Comparison of ENCODE assay signal across 8 cellular contexts in genomic region chr19:2426661-2427322, GRCh38. TPM values are rescaled to one million over a fixed set of nuclear protein-coding genes. Genes with fewer than 3 reads are reported as not detected.
DNase-seq lines count a peak whose midpoint lies in the region; ATAC-seq and TF ChIP-seq lines count a peak whose summit lies in the region.

No MANE protein-coding gene starts in this region.

- H2BK120ac ChIP-seq in IMR-90 (ENCODE audit: low read depth, low read length) (no peak overlapping the region), mesenchymal stem cell (ENCODE audit: low read depth, low read length) (peak overlapping the region; percentile 38)

- WGBS in IMR-90 (ENCODE audit: extremely low coverage in 2 of 2, insufficient read length in 1 of 2), 2 experiments = 1% methylated on average over 33 of the region's 53 CpGs; no CpG with 5 or more reads in 1 of the 2 experiments
- WGBS in mesenchymal stem cell = 6% methylated on average over 46 of the region's 53 CpGs

- no peaks in the 10 kb centered on the region for H3K27me3 Mint-ChIP-seq in CD8-positive, alpha-beta T cell (ENCODE audit: low read depth)
- no peaks in the 10 kb centered on the region for H3K27me3 Mint-ChIP-seq in WTC11 (ENCODE audit: low read depth)
- no peaks in the 10 kb centered on the region for H3K27me3 Mint-ChIP-seq in stimulated activated naive CD8-positive, alpha-beta T cell treated with anti-CD3 and anti-CD28 coated beads, Interleukin-15, Interleukin-2, amounts not matched to agents 100 ng/mL and 50 ng/mL, for 24 hours

- H3K18ac ChIP-seq in IMR-90 (ENCODE audit: low read depth, low read length) (no peak overlapping the region; the same call in 1 of the 2 replicates), mesenchymal stem cell (ENCODE audit: low read depth in 1 of 2, low read length in 2 of 2) (peak overlapping the region; percentile 92 to 99)

- peaks cover 3% of the 10 kb centered on the region for H3K36me3 ChIP-seq in CD8-positive, alpha-beta T cell (ENCODE audit: insufficient read depth, low read length)
- peaks cover 15% of the 10 kb centered on the region; the same call in 1 of the 2 replicates for H3K36me3 ChIP-seq in IMR-90 (ENCODE audit: control insufficient read depth, insufficient read depth, low read length)
- H3K36me3 ChIP-seq in mesenchymal stem cell (ENCODE audit: control insufficient read depth in 1 of 2, insufficient read depth in 2 of 2, low read depth in 1 of 2, low read length in 2 of 2) = peaks cover 25 to 77% of the 10 kb centered on the region in 2 experiments

- CTCF ChIA-PET in CD8-positive, alpha-beta T cell (lab: Charles Lee) = interaction anchor here (1.7 kb wide), 1 partner anchor 12 kb away, joined by 4 read pairs; no protein-coding TSS in a partner anchor
- CTCF ChIA-PET in IMR-90 (lab: Yijun Ruan, JAX) = interaction anchor here (0.7 kb wide), 1 partner anchor 155 kb away, joined by 3 read pairs; no protein-coding TSS in a partner anchor
- CTCF ChIA-PET in WTC11 (lab: Charles Lee) = interaction anchor here (2.3 to 2.7 kb wide), 3 partner anchors 153 to 210 kb away, joined by 11 to 12 read pairs (median 11); no protein-coding TSS in a partner anchor

- H3K4me1 ChIP-seq in CD8-positive, alpha-beta T cell (ENCODE audit: insufficient read depth, low read length) = peaks cover 19% of the 10 kb centered on the region
- H3K4me1 ChIP-seq in IMR-90 (ENCODE audit: control insufficient read depth, insufficient read depth, low read length) (peaks cover 12% of the 10 kb centered on the region), mesenchymal stem cell (ENCODE audit: control insufficient read depth, insufficient read depth, low read depth, low read length) (peaks cover 32% of the 10 kb centered on the region)

- H2BK15ac ChIP-seq in IMR-90 (ENCODE audit: low read depth, low read length) = no peak overlapping the region; the same call in 2 of the 3 replicates
- H2BK15ac ChIP-seq in mesenchymal stem cell (ENCODE audit: low read depth, poor library complexity, severe bottlenecking) = peak overlapping the region; percentile 33

- intact Hi-C loops in CD8-positive, alpha-beta T cell (cut with DNase I, micrococcal nuclease) = loop anchor here (1.0 kb wide), 8 partner anchors 31 to 359 kb away; partner anchors contain the start of genes AP3D1 (in 2 of the 2), LSM7 (in 2 of the 2), PLEKHJ1 (in 2 of the 2) and SF3A2 (in 2 of the 2)
- intact Hi-C loops in IMR-90 (cut with micrococcal nuclease) = loop anchor here (1.0 kb wide), 1 partner anchor 185 kb away; no protein-coding TSS in a partner anchor

- no peak for TF ChIP-seq CTCF in CD8-positive, alpha-beta T cell (IDR thresholded peaks at IDR 0.05)
- TF ChIP-seq CTCF in IMR-90 (conservative IDR thresholded peaks at IDR 0.05; ENCODE audit: low read depth, low read length) = 0 out of 2 replicates have a peak, but pooled peaks have one; percentile 14
- no peak for TF ChIP-seq CTCF in WTC11 (IDR thresholded peaks at IDR 0.05)

- no peak overlapping the region for H2BK20ac ChIP-seq in IMR-90 (ENCODE audit: low read depth, low read length)

- H3K23ac ChIP-seq in IMR-90 (ENCODE audit: low read depth, low read length) = peak overlapping the region; percentile 43
- peak overlapping the region in 1 of 2 experiments; percentile 79 for H3K23ac ChIP-seq in mesenchymal stem cell (ENCODE audit: low read length in 2 of 2)

- TF ChIP-seq RAD21 in IMR-90 (IDR thresholded peaks at IDR 0.05; ENCODE audit: low read length) = no peak

- peak; percentile 10 for ATAC-seq in CD8-positive, alpha-beta T cell
- ATAC-seq in GM19455 (IDR thresholded peaks at IDR 0.05; ENCODE audit: unreplicated experiment) (peak; percentile 14), IMR-90 (ENCODE audit: low read depth) (peak; percentile 35), WTC11 (peak; percentile 3), GM18861 (IDR thresholded peaks at IDR 0.05; ENCODE audit: unreplicated experiment) (no peak)

- BruUV-seq in IMR-90 (replicated peaks; lab: Mats Ljungman, UMichigan) = TSS peak; percentile 27

- no peaks in the 10 kb centered on the region for H3K9me3 Mint-ChIP-seq in CD8-positive, alpha-beta T cell
- no peaks in the 10 kb centered on the region for H3K9me3 Mint-ChIP-seq in WTC11
- no peaks in the 10 kb centered on the region for H3K9me3 Mint-ChIP-seq in stimulated activated naive CD8-positive, alpha-beta T cell treated with anti-CD3 and anti-CD28 coated beads, Interleukin-15, Interleukin-2, amounts not matched to agents 100 ng/mL and 50 ng/mL, for 24 hours

- no peaks in the 10 kb centered on the region for H3K9me3 ChIP-seq in CD8-positive, alpha-beta T cell (ENCODE audit: low read length)
- no peaks in the 10 kb centered on the region for H3K9me3 ChIP-seq in IMR-90 (ENCODE audit: control insufficient read depth, insufficient read depth, low read length)
- H3K9me3 ChIP-seq in mesenchymal stem cell (ENCODE audit: control insufficient read depth, low read length) = no peaks in the 10 kb centered on the region

- H3K4ac ChIP-seq in IMR-90 (ENCODE audit: low read depth, low read length) = peak overlapping the region; percentile 78
- peak overlapping the region; percentile 89 to 90 for H3K4ac ChIP-seq in mesenchymal stem cell (ENCODE audit: low read depth in 1 of 2, low read length in 2 of 2)

- H3K14ac ChIP-seq in IMR-90 (replicated peaks; ENCODE audit: low read depth, low read length) = peak overlapping the region; percentile 82
- peak overlapping the region in 1 of 2 experiments; percentile 86 for H3K14ac ChIP-seq in mesenchymal stem cell (ENCODE audit: low read length in 2 of 2)

- H3K9ac ChIP-seq in IMR-90 (ENCODE audit: low read depth, low read length) (peak overlapping the region; percentile 84), mesenchymal stem cell (ENCODE audit: low read length) (peak overlapping the region; percentile 95)

- H3K4me2 ChIP-seq in IMR-90 (ENCODE audit: low read depth, low read length) (peak overlapping the region; percentile 96), mesenchymal stem cell (ENCODE audit: low read length, poor library complexity, severe bottlenecking) (peak overlapping the region; percentile 70)

- H2BK12ac ChIP-seq in mesenchymal stem cell (ENCODE audit: low read length in 2 of 2) = peak overlapping the region; percentile 25 to 49

- DNase-seq in CD8-positive, alpha-beta T cell = peak in 5 of 7 experiments; percentile 10 to 53 (median 35)
- DNase-seq in IMR-90 (peak; percentile 14), WTC11 (ENCODE audit: low spot score) (peak; percentile 61), mesenchymal stem cell (peak; percentile 49)
- DNase-seq in effector CD4-positive, alpha-beta T cell = peak; percentile 25

- H4K91ac ChIP-seq in IMR-90 (ENCODE audit: insufficient read depth, low read depth, low read length) = peak overlapping the region; percentile 80
- H4K91ac ChIP-seq in mesenchymal stem cell (ENCODE audit: low read length) = peak overlapping the region; percentile 93

- H2AFZ ChIP-seq in IMR-90 (replicated peaks; ENCODE audit: low read length, poor library complexity) (peak overlapping the region; percentile 100), mesenchymal stem cell (ENCODE audit: low read depth, low read length) (no peak overlapping the region)

- H3K27me3 ChIP-seq in CD8-positive, alpha-beta T cell (ENCODE audit: insufficient read depth, low read length) = no peaks in the 10 kb centered on the region
- H3K27me3 ChIP-seq in IMR-90 (ENCODE audit: control insufficient read depth, insufficient read depth, low read length) (no peaks in the 10 kb centered on the region), mesenchymal stem cell (ENCODE audit: control insufficient read depth in 1 of 2, insufficient read depth in 1 of 2, low read length in 2 of 2) (no peaks in the 10 kb centered on the region)

- H3K79me1 ChIP-seq in IMR-90 (ENCODE audit: low read depth in 1 of 2, low read length in 2 of 2) = peaks cover 21 to 64% of the 10 kb centered on the region in 2 experiments; a peak in 3 of 4 replicates
- peaks cover 26% of the 10 kb centered on the region for H3K79me1 ChIP-seq in mesenchymal stem cell (replicated peaks; ENCODE audit: low read length, poor library complexity, severe bottlenecking)

- TF ChIP-seq POLR2A in IMR-90 (IDR thresholded peaks at IDR 0.05; ENCODE audit: low read depth, low read length) = no peak

- peak overlapping the region; percentile 75 to 91 for H4K8ac ChIP-seq in IMR-90 (ENCODE audit: low read depth in 2 of 2, low read length in 2 of 2)
- H4K8ac ChIP-seq in mesenchymal stem cell (ENCODE audit: low read length) = peak overlapping the region; percentile 98

- peak overlapping the region; percentile 30 for H4K5ac ChIP-seq in IMR-90 (ENCODE audit: low read depth, low read length)

- peak overlapping the region; percentile 92 for H2AK5ac ChIP-seq in IMR-90 (ENCODE audit: low read depth, low read length)
- H2AK5ac ChIP-seq in mesenchymal stem cell (ENCODE audit: low read length, severe bottlenecking) = no peak overlapping the region

- H3K27ac ChIP-seq in CD8-positive, alpha-beta T cell (ENCODE audit: low read depth, low read length) = peak overlapping the region; percentile 96
- H3K27ac ChIP-seq in IMR-90 (ENCODE audit: insufficient read depth, low read length) = peak overlapping the region; percentile 84
- no peak overlapping the region for H3K27ac ChIP-seq in mesenchymal stem cell (ENCODE audit: low read length, poor library complexity, severe bottlenecking)

- in situ Hi-C loops in IMR-90 (cut with MboI; ENCODE audit: low sequenced_read_pairs) = no loop called here

- POLR2A ChIA-PET in CD8-positive, alpha-beta T cell (lab: Charles Lee) = interaction anchor here (0.7 to 2.9 kb wide), 7 partner anchors 13 to 196 kb away, joined by 3 to 21 read pairs (median 3); partner anchors contain the start of genes GADD45B, LMNB2 and PLEKHJ1
- POLR2A ChIA-PET in IMR-90 (lab: Charles Lee; ENCODE audit: unreplicated experiment) (no interaction called here), WTC11 (lab: Charles Lee) (interaction anchor here (1.0 to 1.6 kb wide), 3 partner anchors 39 to 210 kb away, joined by 3 to 5 read pairs (median 4); no protein-coding TSS in a partner anchor)

- dilution Hi-C loops in IMR-90 (cut with HindIII; ENCODE audit: low sequenced_read_pairs, unreplicated experiment) = no loop called here

- peaks cover 19% of the 10 kb centered on the region for H3K36me3 Mint-ChIP-seq in CD8-positive, alpha-beta T cell
- H3K36me3 Mint-ChIP-seq in WTC11 = peaks cover 6% of the 10 kb centered on the region
- H3K36me3 Mint-ChIP-seq in stimulated activated naive CD8-positive, alpha-beta T cell treated with anti-CD3 and anti-CD28 coated beads, Interleukin-15, Interleukin-2, amounts not matched to agents 100 ng/mL and 50 ng/mL, for 24 hours (ENCODE audit: low read depth) = peaks cover 24% of the 10 kb centered on the region

- peak overlapping the region; percentile 100 for H2AK9ac ChIP-seq in IMR-90 (replicated peaks; ENCODE audit: low read depth, low read length, poor library complexity)

- H3K56ac ChIP-seq in IMR-90 (ENCODE audit: extremely low read depth, insufficient read depth, low read length) = peak overlapping the region; percentile 62; the same call in 1 of the 2 replicates

- peak overlapping the region; percentile 98 for H3K4me3 ChIP-seq in CD8-positive, alpha-beta T cell (ENCODE audit: low read depth, low read length)
- H3K4me3 ChIP-seq in IMR-90 (ENCODE audit: insufficient read depth, low read depth, low read length) (peak overlapping the region; percentile 68), mesenchymal stem cell (ENCODE audit: insufficient read depth in 1 of 2, low read depth in 1 of 2, low read length in 2 of 2) (peak overlapping the region; percentile 92 to 93)

- peak overlapping the region; percentile 98 for H3K27ac Mint-ChIP-seq in CD8-positive, alpha-beta T cell
- peak overlapping the region; percentile 96 for H3K27ac Mint-ChIP-seq in WTC11
- peak overlapping the region; percentile 97 for H3K27ac Mint-ChIP-seq in stimulated activated naive CD8-positive, alpha-beta T cell treated with anti-CD3 and anti-CD28 coated beads, Interleukin-15, Interleukin-2, amounts not matched to agents 100 ng/mL and 50 ng/mL, for 24 hours

- H3K4me1 Mint-ChIP-seq in CD8-positive, alpha-beta T cell (ENCODE audit: low read depth) = peaks cover 13% of the 10 kb centered on the region
- peaks cover 27% of the 10 kb centered on the region for H3K4me1 Mint-ChIP-seq in WTC11
- peaks cover 16% of the 10 kb centered on the region for H3K4me1 Mint-ChIP-seq in stimulated activated naive CD8-positive, alpha-beta T cell treated with anti-CD3 and anti-CD28 coated beads, Interleukin-15, Interleukin-2, amounts not matched to agents 100 ng/mL and 50 ng/mL, for 24 hours (ENCODE audit: low read depth)

- no peaks in the 10 kb centered on the region; the same call in 1 of the 2 replicates for H3K9me1 ChIP-seq in IMR-90 (ENCODE audit: insufficient read depth, low read length)

- H2BK5ac ChIP-seq in IMR-90 (ENCODE audit: low read depth, low read length, poor library complexity, severe bottlenecking) = peak overlapping the region; percentile 73
- H2BK5ac ChIP-seq in mesenchymal stem cell (ENCODE audit: low read depth, low read length, poor library complexity, severe bottlenecking) = no peak overlapping the region

- H3K4me3 Mint-ChIP-seq in CD8-positive, alpha-beta T cell = peak overlapping the region; percentile 95
- H3K4me3 Mint-ChIP-seq in WTC11 = peak overlapping the region; percentile 88
- H3K4me3 Mint-ChIP-seq in stimulated activated naive CD8-positive, alpha-beta T cell treated with anti-CD3 and anti-CD28 coated beads, Interleukin-15, Interleukin-2, amounts not matched to agents 100 ng/mL and 50 ng/mL, for 24 hours = peak overlapping the region; percentile 91

- peaks cover 33% of the 10 kb centered on the region for H4K20me1 ChIP-seq in IMR-90 (ENCODE audit: insufficient read depth, low read length)

RNA-seq across cellular contexts. Expression of gene TIMM13, which starts 0.6 kb away (rescaled TPM):
- total RNA-seq in CD8-positive, alpha-beta T cell = 10 to 100 TPM; 21.5 to 24.4 TPM
- total RNA-seq in IMR-90 (2012; rRNA removed) (21.0 and 29.2 TPM in 2 replicates), WTC11 (2021) (296 to 342 TPM (median 309 TPM) in 3 replicates)
- 62.3 and 93.7 TPM in 2 replicates for polyA plus RNA-seq in IMR-90 (2012; rRNA removed)
- polyA plus RNA-seq in IMR-90 (2012; cell fraction: cytosol; rRNA removed) = 73.2 and 85.8 TPM in 2 replicates
- polyA plus RNA-seq in IMR-90 (2012; cell fraction: nucleus; rRNA removed; ENCODE audit: low replicate concordance) = 30.1 and 56.4 TPM in 2 replicates
- 92.8 TPM for polyA plus RNA-seq in mesenchymal stem cell (2013, experiment 1 of 2)
- 91.7 TPM for polyA plus RNA-seq in mesenchymal stem cell (2013, experiment 2 of 2)

RNA-seq across cellular contexts. Expression of gene LMNB2, which starts 30.0 kb away (rescaled TPM):
- total RNA-seq in CD8-positive, alpha-beta T cell = 10 to 100 TPM; 13.5 to 15.9 TPM
- total RNA-seq in IMR-90 (2012; rRNA removed) (104 and 108 TPM in 2 replicates), WTC11 (2021) (204 to 216 TPM (median 212 TPM) in 3 replicates)
- 106 and 117 TPM in 2 replicates for polyA plus RNA-seq in IMR-90 (2012; rRNA removed)
- polyA plus RNA-seq in IMR-90 (2012; cell fraction: cytosol; rRNA removed) = 57.0 and 66.3 TPM in 2 replicates
- 88.6 and 109 TPM in 2 replicates for polyA plus RNA-seq in IMR-90 (2012; cell fraction: nucleus; rRNA removed; ENCODE audit: low replicate concordance)
- polyA plus RNA-seq in mesenchymal stem cell (2013, experiment 1 of 2) = 37.7 TPM
- 35.4 TPM for polyA plus RNA-seq in mesenchymal stem cell (2013, experiment 2 of 2)

RNA-seq across cellular contexts. Expression of gene GADD45B, which starts 49.1 kb away (rescaled TPM):
- total RNA-seq in CD8-positive, alpha-beta T cell = 100 to 1,000 TPM; 441 to 446 TPM
- 28.1 and 30.1 TPM in 2 replicates for total RNA-seq in IMR-90 (2012; rRNA removed)
- polyA plus RNA-seq in IMR-90 (2012; rRNA removed) = 84.0 and 106 TPM in 2 replicates
- polyA plus RNA-seq in IMR-90 (2012; cell fraction: cytosol; rRNA removed) = 70.3 and 87.0 TPM in 2 replicates
- polyA plus RNA-seq in IMR-90 (2012; cell fraction: nucleus; rRNA removed; ENCODE audit: low replicate concordance) = 301 and 400 TPM in 2 replicates
- 17.9 to 27.5 TPM (median 23.2 TPM) in 3 replicates for total RNA-seq in WTC11 (2021)
- 57.8 TPM for polyA plus RNA-seq in mesenchymal stem cell (2013, experiment 1 of 2)
- 51.9 TPM for polyA plus RNA-seq in mesenchymal stem cell (2013, experiment 2 of 2)

Comparison
In these comparisons a context has a peak if more than half of its experiments do, and no peak if none do; other contexts are left out.
1. RNA of gene GADD45B, which starts 49.1 kb away (total RNA-seq): 441 to 446 TPM in CD8-positive, alpha-beta T cell; 28.1 to 30.1 TPM in IMR-90 and 17.9 to 27.5 TPM in WTC11; every median in the first group is over 10 times any median in the second.
2. Peak in every context shown above with its lines, with median percentiles within 50 percentile points of each other: DNase-seq, H3K4me3 ChIP-seq, H3K27ac Mint-ChIP-seq and H3K4me3 Mint-ChIP-seq.